In genomic region chr1:153946622-153947246, GRCh38 we compare ENCODE assay signal across 1 cellular context.
TF ChIP-seq lines count a peak whose summit lies in the region.

A gene with protein sequence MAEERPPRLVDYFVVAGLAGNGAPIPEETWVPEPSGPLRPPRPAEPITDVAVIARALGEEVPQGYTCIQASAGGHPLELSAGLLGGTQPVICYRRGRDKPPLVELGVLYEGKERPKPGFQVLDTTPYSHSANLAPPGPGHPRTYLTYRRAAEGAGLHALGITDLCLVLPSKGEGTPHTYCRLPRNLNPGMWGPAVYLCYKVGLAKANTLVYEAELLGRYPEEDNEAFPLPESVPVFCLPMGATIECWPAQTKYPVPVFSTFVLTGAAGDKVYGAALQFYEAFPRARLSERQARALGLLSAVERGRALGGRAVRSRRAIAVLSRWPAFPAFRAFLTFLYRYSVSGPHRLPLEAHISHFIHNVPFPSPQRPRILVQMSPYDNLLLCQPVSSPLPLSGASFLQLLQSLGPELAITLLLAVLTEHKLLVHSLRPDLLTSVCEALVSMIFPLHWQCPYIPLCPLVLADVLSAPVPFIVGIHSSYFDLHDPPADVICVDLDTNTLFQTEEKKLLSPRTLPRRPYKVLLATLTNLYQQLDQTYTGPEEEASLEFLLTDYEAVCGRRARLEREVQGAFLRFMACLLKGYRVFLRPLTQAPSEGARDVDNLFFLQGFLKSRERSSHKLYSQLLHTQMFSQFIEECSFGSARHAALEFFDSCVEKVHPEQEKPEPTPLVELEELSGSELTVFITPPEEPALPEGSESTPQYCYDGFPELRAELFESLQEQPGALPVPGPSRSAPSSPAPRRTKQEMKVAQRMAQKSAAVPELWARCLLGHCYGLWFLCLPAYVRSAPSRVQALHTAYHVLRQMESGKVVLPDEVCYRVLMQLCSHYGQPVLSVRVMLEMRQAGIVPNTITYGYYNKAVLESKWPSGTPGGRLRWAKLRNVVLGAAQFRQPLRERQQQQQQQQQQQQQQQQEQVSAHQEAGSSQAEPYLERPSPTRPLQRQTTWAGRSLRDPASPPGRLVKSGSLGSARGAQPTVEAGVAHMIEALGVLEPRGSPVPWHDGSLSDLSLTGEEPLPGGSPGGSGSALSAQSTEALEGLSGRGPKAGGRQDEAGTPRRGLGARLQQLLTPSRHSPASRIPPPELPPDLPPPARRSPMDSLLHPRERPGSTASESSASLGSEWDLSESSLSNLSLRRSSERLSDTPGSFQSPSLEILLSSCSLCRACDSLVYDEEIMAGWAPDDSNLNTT (N-terminal part only) (minus strand): TSS chr1:153946718. CDS start chr1:153944374, 2,344 bp downstream.

TF ChIP-seq in HEK293, 187 proteins besides CTCF, POLR2A, EP300 and RAD21 (continued from another document and continues in another):
- TF ChIP-seq ZNF24 (tag by site-specific recombination; IDR thresholded peaks at IDR 0.05), result 0 out of 2 replicates have a peak, but pooled peaks have one; percentile 17
- TF ChIP-seq GLI2 (tag by site-specific recombination; IDR thresholded peaks at IDR 0.05; ENCODE audit: borderline replicate concordance, low read depth), result no peak
- TF ChIP-seq REST (tag by site-specific recombination; IDR thresholded peaks at IDR 0.05), result no peak
- TF ChIP-seq INSM2 (tag by site-specific recombination; IDR thresholded peaks at IDR 0.05), result no peak
- no peak for TF ChIP-seq ZBTB7A (tag by site-specific recombination; IDR thresholded peaks at IDR 0.05; ENCODE audit: low read depth)
- TF ChIP-seq ZNF510 (tag by site-specific recombination; IDR thresholded peaks at IDR 0.05; ENCODE audit: insufficient replicate concordance), result no peak
- no peak for TF ChIP-seq ZNF610 (tag by site-specific recombination; IDR thresholded peaks at IDR 0.05; ENCODE audit: borderline replicate concordance)
- TF ChIP-seq ZNF362 (tag by site-specific recombination; IDR thresholded peaks at IDR 0.05), result no peak
- no peak for TF ChIP-seq SP3 (tag by site-specific recombination; IDR thresholded peaks at IDR 0.05)
- no peak for TF ChIP-seq ZNF155 (tag by site-specific recombination; IDR thresholded peaks at IDR 0.05)
- peak; percentile 57; the same call in 1 of the 2 replicates for TF ChIP-seq ZNF501 (tag by site-specific recombination; IDR thresholded peaks at IDR 0.05)
- no peak for TF ChIP-seq ZNF596 (tag by site-specific recombination; IDR thresholded peaks at IDR 0.05)
- no peak for TF ChIP-seq ZBTB8A (tag by site-specific recombination; IDR thresholded peaks at IDR 0.05)
- TF ChIP-seq, protein P1, sequence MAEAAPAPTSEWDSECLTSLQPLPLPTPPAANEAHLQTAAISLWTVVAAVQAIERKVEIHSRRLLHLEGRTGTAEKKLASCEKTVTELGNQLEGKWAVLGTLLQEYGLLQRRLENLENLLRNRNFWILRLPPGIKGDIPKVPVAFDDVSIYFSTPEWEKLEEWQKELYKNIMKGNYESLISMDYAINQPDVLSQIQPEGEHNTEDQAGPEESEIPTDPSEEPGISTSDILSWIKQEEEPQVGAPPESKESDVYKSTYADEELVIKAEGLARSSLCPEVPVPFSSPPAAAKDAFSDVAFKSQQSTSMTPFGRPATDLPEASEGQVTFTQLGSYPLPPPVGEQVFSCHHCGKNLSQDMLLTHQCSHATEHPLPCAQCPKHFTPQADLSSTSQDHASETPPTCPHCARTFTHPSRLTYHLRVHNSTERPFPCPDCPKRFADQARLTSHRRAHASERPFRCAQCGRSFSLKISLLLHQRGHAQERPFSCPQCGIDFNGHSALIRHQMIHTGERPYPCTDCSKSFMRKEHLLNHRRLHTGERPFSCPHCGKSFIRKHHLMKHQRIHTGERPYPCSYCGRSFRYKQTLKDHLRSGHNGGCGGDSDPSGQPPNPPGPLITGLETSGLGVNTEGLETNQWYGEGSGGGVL (tag by site-specific recombination; IDR thresholded peaks at IDR 0.05), result peak; percentile 61
- TF ChIP-seq KLF10 (tag by site-specific recombination; IDR thresholded peaks at IDR 0.05), result no peak
- peak; percentile 49; the same call in 1 of the 2 replicates for TF ChIP-seq SP7 (tag by site-specific recombination; IDR thresholded peaks at IDR 0.05)
- TF ChIP-seq, protein P2, sequence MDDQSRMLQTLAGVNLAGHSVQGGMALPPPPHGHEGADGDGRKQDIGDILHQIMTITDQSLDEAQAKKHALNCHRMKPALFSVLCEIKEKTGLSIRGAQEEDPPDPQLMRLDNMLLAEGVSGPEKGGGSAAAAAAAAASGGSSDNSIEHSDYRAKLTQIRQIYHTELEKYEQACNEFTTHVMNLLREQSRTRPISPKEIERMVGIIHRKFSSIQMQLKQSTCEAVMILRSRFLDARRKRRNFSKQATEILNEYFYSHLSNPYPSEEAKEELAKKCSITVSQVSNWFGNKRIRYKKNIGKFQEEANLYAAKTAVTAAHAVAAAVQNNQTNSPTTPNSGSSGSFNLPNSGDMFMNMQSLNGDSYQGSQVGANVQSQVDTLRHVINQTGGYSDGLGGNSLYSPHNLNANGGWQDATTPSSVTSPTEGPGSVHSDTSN (CRISPR knock-in tag; IDR thresholded peaks at IDR 0.05), result no peak
- TF ChIP-seq, protein P3, sequence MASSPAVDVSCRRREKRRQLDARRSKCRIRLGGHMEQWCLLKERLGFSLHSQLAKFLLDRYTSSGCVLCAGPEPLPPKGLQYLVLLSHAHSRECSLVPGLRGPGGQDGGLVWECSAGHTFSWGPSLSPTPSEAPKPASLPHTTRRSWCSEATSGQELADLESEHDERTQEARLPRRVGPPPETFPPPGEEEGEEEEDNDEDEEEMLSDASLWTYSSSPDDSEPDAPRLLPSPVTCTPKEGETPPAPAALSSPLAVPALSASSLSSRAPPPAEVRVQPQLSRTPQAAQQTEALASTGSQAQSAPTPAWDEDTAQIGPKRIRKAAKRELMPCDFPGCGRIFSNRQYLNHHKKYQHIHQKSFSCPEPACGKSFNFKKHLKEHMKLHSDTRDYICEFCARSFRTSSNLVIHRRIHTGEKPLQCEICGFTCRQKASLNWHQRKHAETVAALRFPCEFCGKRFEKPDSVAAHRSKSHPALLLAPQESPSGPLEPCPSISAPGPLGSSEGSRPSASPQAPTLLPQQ (tag by site-specific recombination; IDR thresholded peaks at IDR 0.05), result peak; percentile 39
- TF ChIP-seq, protein P4, sequence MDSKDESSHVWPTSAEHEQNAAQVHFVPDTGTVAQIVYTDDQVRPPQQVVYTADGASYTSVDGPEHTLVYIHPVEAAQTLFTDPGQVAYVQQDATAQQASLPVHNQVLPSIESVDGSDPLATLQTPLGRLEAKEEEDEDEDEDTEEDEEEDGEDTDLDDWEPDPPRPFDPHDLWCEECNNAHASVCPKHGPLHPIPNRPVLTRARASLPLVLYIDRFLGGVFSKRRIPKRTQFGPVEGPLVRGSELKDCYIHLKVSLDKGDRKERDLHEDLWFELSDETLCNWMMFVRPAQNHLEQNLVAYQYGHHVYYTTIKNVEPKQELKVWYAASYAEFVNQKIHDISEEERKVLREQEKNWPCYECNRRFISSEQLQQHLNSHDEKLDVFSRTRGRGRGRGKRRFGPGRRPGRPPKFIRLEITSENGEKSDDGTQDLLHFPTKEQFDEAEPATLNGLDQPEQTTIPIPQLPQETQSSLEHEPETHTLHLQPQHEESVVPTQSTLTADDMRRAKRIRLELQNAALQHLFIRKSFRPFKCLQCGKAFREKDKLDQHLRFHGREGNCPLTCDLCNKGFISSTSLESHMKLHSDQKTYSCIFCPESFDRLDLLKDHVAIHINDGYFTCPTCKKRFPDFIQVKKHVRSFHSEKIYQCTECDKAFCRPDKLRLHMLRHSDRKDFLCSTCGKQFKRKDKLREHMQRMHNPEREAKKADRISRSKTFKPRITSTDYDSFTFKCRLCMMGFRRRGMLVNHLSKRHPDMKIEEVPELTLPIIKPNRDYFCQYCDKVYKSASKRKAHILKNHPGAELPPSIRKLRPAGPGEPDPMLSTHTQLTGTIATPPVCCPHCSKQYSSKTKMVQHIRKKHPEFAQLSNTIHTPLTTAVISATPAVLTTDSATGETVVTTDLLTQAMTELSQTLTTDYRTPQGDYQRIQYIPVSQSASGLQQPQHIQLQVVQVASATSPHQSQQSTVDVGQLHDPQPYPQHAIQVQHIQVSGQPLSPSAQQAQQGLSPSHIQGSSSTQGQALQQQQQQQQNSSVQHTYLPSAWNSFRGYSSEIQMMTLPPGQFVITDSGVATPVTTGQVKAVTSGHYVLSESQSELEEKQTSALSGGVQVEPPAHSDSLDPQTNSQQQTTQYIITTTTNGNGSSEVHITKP (tag by site-specific recombination; IDR thresholded peaks at IDR 0.05), result no peak
- TF ChIP-seq ZNF560 (tag by site-specific recombination; IDR thresholded peaks at IDR 0.05; ENCODE audit: borderline replicate concordance), result no peak
- TF ChIP-seq OSR2 (tag by site-specific recombination; IDR thresholded peaks at IDR 0.05), result no peak
- TF ChIP-seq KLF8 (tag by site-specific recombination; IDR thresholded peaks at IDR 0.05), result peak; percentile 43; the same call in 1 of the 2 replicates
- peak; percentile 71 for TF ChIP-seq ZEB2 (tag by site-specific recombination; IDR thresholded peaks at IDR 0.05)
- no peak for TF ChIP-seq TRIM28 (IDR thresholded peaks at IDR 0.05; ENCODE audit: borderline replicate concordance, low read length)
- TF ChIP-seq BCL11A (tag by site-specific recombination; IDR thresholded peaks at IDR 0.05; ENCODE audit: low read depth), result peak; percentile 80; the same call in 1 of the 2 replicates
- TF ChIP-seq MYNN (tag by site-specific recombination; IDR thresholded peaks at IDR 0.05; ENCODE audit: borderline replicate concordance), result no peak
- no peak for TF ChIP-seq ZNF530 (tag by site-specific recombination; IDR thresholded peaks at IDR 0.05; ENCODE audit: low read depth)
- no peak for TF ChIP-seq SCRT2 (tag by site-specific recombination; IDR thresholded peaks at IDR 0.05)
- no peak for TF ChIP-seq ZNF37A (tag by site-specific recombination; IDR thresholded peaks at IDR 0.05)
- no peak for TF ChIP-seq ZNF175 (tag by site-specific recombination; IDR thresholded peaks at IDR 0.05)
- TF ChIP-seq ZNF677 (tag by site-specific recombination; IDR thresholded peaks at IDR 0.05), result no peak
- TF ChIP-seq ZIC2 (tag by site-specific recombination; IDR thresholded peaks at IDR 0.05), result no peak; the same call in 1 of the 2 replicates
- no peak for TF ChIP-seq ZNF433 (tag by site-specific recombination; IDR thresholded peaks at IDR 0.05; ENCODE audit: low read depth)
- peak; percentile 56 for TF ChIP-seq ZNF76 (tag by site-specific recombination; IDR thresholded peaks at IDR 0.05; ENCODE audit: borderline replicate concordance, low read depth)
- TF ChIP-seq, protein P5, sequence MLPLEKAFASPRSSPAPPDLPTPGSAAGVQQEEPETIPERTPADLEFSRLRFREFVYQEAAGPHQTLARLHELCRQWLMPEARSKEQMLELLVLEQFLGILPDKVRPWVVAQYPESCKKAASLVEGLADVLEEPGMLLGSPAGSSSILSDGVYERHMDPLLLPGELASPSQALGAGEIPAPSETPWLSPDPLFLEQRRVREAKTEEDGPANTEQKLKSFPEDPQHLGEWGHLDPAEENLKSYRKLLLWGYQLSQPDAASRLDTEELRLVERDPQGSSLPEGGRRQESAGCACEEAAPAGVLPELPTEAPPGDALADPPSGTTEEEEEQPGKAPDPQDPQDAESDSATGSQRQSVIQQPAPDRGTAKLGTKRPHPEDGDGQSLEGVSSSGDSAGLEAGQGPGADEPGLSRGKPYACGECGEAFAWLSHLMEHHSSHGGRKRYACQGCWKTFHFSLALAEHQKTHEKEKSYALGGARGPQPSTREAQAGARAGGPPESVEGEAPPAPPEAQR (tag by site-specific recombination; IDR thresholded peaks at IDR 0.05), result no peak
- no peak for TF ChIP-seq ZNF791 (tag by site-specific recombination; IDR thresholded peaks at IDR 0.05)
- TF ChIP-seq IKZF3 (tag by site-specific recombination; IDR thresholded peaks at IDR 0.05), result no peak
- TF ChIP-seq ZNF600 (tag by site-specific recombination; IDR thresholded peaks at IDR 0.05), result peak; percentile 95
- TF ChIP-seq ZNF394 (tag by site-specific recombination; IDR thresholded peaks at IDR 0.05; ENCODE audit: borderline replicate concordance), result no peak; the same call in 1 of the 2 replicates
- TF ChIP-seq ZNF670 (tag by site-specific recombination; IDR thresholded peaks at IDR 0.05; ENCODE audit: low read depth), result no peak
- TF ChIP-seq ZNF707 (tag by site-specific recombination; IDR thresholded peaks at IDR 0.05), result no peak
- TF ChIP-seq ZNF202 (tag by site-specific recombination; IDR thresholded peaks at IDR 0.05; ENCODE audit: borderline replicate concordance), result no peak
